Comparison of ENCODE assay signal across 24 cellular contexts in genomic region chr20:38559764-38560163, GRCh38. TPM values are rescaled to one million over a fixed set of nuclear protein-coding genes. Genes with fewer than 3 reads are reported as not detected.
"Had no signal": no experiment of that assay in that cellular context is flagged by ENCODE, and none has a peak within 500 bp of the region (broad histone marks: within the 10 kb centered on the region; RNA-seq: fewer than 3 reads in every experiment).

No MANE protein-coding gene starts in this region.

- DNase-seq: activated CD4-positive, alpha-beta T cell treated with anti-CD3 and anti-CD28 coated beads, Interleukin-2, amount 10 ng/mL, durations not matched to agents 24 days and 14 days; activated CD4-positive, CD25-positive, alpha-beta regulatory T cell; activated naive CD4-positive, alpha-beta T cell; activated naive CD8-positive, alpha-beta T cell treated with anti-CD3 and anti-CD28 coated beads, Interleukin-2, amount 10 ng/mL, durations not matched to agents 7 days and 5 days; anterior cingulate cortex; cerebellar nuclear complex; effector CD8-positive, alpha-beta T cell; heart right ventricle; left cardiac atrium; lower lobe of right lung; midbrain; right cardiac atrium; stimulated activated CD4-positive, alpha-beta T cell treated with anti-CD3 and anti-CD28 coated beads, Interleukin-4, amount 100 ng/mL, for 24 hours; stimulated activated naive CD4-positive, alpha-beta T cell; substantia nigra had no signal

- H3K4me1 ChIP-seq: gastroesophageal sphincter, heart right ventricle, lower lobe of right lung, tibial nerve had no signal

- H3K27ac Mint-ChIP-seq: activated CD4-positive, alpha-beta T cell treated with anti-CD3 and anti-CD28 coated beads, Interleukin-2, amount 10 ng/mL, durations not matched to agents 24 days and 14 days; activated naive CD8-positive, alpha-beta T cell treated with anti-CD3 and anti-CD28 coated beads, Interleukin-2, amount 10 ng/mL, durations not matched to agents 7 days and 5 days; activated T-helper 1 cell treated with anti-CD3 and anti-CD28 coated beads, Interleukin-12 subunit alpha, Interleukin-12 subunit beta, Interleukin-2, Interleukin-4 antibody, amounts not matched to agents 30 ng/mL and 10 ng/mL and 1 ng/mL, durations not matched to agents 14 hours and 24 hours and 36 hours had no signal

- H3K9me3 Mint-ChIP-seq: activated CD4-positive, alpha-beta T cell treated with anti-CD3 and anti-CD28 coated beads, Interleukin-2, amount 10 ng/mL, durations not matched to agents 24 days and 14 days; activated naive CD8-positive, alpha-beta T cell treated with anti-CD3 and anti-CD28 coated beads, Interleukin-2, amount 10 ng/mL, durations not matched to agents 7 days and 5 days; activated T-helper 1 cell treated with anti-CD3 and anti-CD28 coated beads, Interleukin-12 subunit alpha, Interleukin-12 subunit beta, Interleukin-2, Interleukin-4 antibody, amounts not matched to agents 30 ng/mL and 10 ng/mL and 1 ng/mL, durations not matched to agents 14 hours and 24 hours and 36 hours; neural crest cell had no signal

- H3K27me3 Mint-ChIP-seq: activated CD4-positive, alpha-beta T cell treated with anti-CD3 and anti-CD28 coated beads, Interleukin-2, amount 10 ng/mL, durations not matched to agents 24 days and 14 days; activated naive CD8-positive, alpha-beta T cell treated with anti-CD3 and anti-CD28 coated beads, Interleukin-2, amount 10 ng/mL, durations not matched to agents 7 days and 5 days had no signal

- H3K27ac ChIP-seq: epithelial cell of prostate, gastroesophageal sphincter, heart right ventricle, lower lobe of right lung, skin epidermis, tibial nerve had no signal

- H3K36me3 ChIP-seq: prostate gland had no signal

- ATAC-seq: gastroesophageal sphincter, heart right ventricle, left cardiac atrium, lower lobe of right lung, right cardiac atrium had no signal

- H3K4me3 ChIP-seq: gastroesophageal sphincter, heart right ventricle, lower lobe of right lung, prostate gland, skin epidermis, tibial nerve had no signal

- H3K27me3 ChIP-seq: gastroesophageal sphincter, heart right ventricle, tibial nerve had no signal

- H3K4me3 Mint-ChIP-seq: activated CD4-positive, alpha-beta T cell treated with anti-CD3 and anti-CD28 coated beads, Interleukin-2, amount 10 ng/mL, durations not matched to agents 24 days and 14 days; activated naive CD8-positive, alpha-beta T cell treated with anti-CD3 and anti-CD28 coated beads, Interleukin-2, amount 10 ng/mL, durations not matched to agents 7 days and 5 days; activated T-helper 1 cell treated with anti-CD3 and anti-CD28 coated beads, Interleukin-12 subunit alpha, Interleukin-12 subunit beta, Interleukin-2, Interleukin-4 antibody, amounts not matched to agents 30 ng/mL and 10 ng/mL and 1 ng/mL, durations not matched to agents 14 hours and 24 hours and 36 hours; neural crest cell had no signal

- H3K4me1 Mint-ChIP-seq: activated naive CD8-positive, alpha-beta T cell treated with anti-CD3 and anti-CD28 coated beads, Interleukin-2, amount 10 ng/mL, durations not matched to agents 7 days and 5 days; neural crest cell had no signal

- H3K9me3 ChIP-seq: gastroesophageal sphincter, lower lobe of right lung, prostate gland, tibial nerve had no signal

RNA-seq across cellular contexts. Expression of gene ADIG, which starts 21.2 kb away (rescaled TPM):
- total RNA-seq: activated CD4-positive, alpha-beta T cell treated with anti-CD3 and anti-CD28 coated beads, Interleukin-2, amount 10 ng/mL, durations not matched to agents 24 days and 14 days; activated naive CD8-positive, alpha-beta T cell treated with anti-CD3 and anti-CD28 coated beads, Interleukin-2, amount 10 ng/mL, durations not matched to agents 7 days and 5 days; activated T-helper 1 cell treated with anti-CD3 and anti-CD28 coated beads, Interleukin-12 subunit alpha, Interleukin-12 subunit beta, Interleukin-2, Interleukin-4 antibody, amounts not matched to agents 30 ng/mL and 10 ng/mL and 1 ng/mL, durations not matched to agents 14 hours and 24 hours and 36 hours; gastroesophageal sphincter; left cardiac atrium; lower lobe of right lung; neural crest cell; osteoblast; prostate gland; right cardiac atrium; T-helper 2 cell treated with Interferon-gamma antibody and Interleukin-4, amounts not matched to agents 100 ng/mL and 5 ng/mL, for 36 hours; tibial nerve had no signal
- polyA plus RNA-seq: heart right ventricle, right cardiac atrium had no signal

RNA-seq across cellular contexts. Expression of gene ARHGAP40, which starts 41.8 kb away (rescaled TPM):
- total RNA-seq: activated CD4-positive, alpha-beta T cell treated with anti-CD3 and anti-CD28 coated beads, Interleukin-2, amount 10 ng/mL, durations not matched to agents 24 days and 14 days; activated naive CD8-positive, alpha-beta T cell treated with anti-CD3 and anti-CD28 coated beads, Interleukin-2, amount 10 ng/mL, durations not matched to agents 7 days and 5 days; activated T-helper 1 cell treated with anti-CD3 and anti-CD28 coated beads, Interleukin-12 subunit alpha, Interleukin-12 subunit beta, Interleukin-2, Interleukin-4 antibody, amounts not matched to agents 30 ng/mL and 10 ng/mL and 1 ng/mL, durations not matched to agents 14 hours and 24 hours and 36 hours; gastroesophageal sphincter; heart right ventricle; left cardiac atrium; neural crest cell; osteoblast; right cardiac atrium; T-helper 2 cell treated with Interferon-gamma antibody and Interleukin-4, amounts not matched to agents 100 ng/mL and 5 ng/mL, for 36 hours; tibial nerve had no signal
- polyA plus RNA-seq: heart right ventricle, right cardiac atrium had no signal
